In the genomic region with DNA sequence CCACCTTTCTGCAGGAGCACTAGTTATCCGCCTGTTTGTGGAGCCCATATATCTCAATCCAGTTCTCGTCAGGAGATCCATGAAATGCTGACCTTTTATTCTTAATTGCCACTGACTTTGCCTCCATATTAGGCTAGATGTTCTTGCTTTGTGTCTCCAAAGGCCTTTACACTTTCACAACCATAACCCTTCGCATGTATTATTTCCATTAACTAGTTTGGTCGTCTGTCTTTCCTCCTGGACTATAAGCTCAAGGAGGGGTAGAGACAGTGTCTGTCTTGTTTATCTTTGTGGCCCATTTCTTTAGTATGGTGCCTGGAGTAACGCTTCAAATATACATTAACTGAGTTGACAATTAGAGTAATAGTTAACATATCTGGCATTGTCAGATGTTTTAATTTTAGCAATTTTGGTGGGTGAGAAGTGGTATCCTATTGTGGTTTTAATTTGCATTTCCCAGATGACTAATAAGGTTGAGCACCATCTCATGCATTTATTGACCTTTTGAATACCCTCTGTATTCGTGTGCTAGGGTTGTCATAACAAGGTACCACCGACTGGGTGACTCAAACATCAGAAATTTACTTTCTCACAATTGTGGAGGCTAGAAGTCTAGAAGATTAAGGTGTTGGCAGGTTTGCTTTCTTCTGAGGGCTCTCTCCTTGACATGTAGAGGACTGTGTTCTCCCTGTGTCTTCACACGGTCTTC, we compare ENCODE assay signal across 8 cellular contexts. TPM values are rescaled to one million over a fixed set of nuclear protein-coding genes. Genes with fewer than 3 reads are reported as not detected.
DNase-seq lines count a peak whose midpoint lies in the region; ATAC-seq, FAIRE-seq and TF ChIP-seq lines count a peak whose summit lies in the region.

No MANE protein-coding gene starts in this region.

- peaks cover 9% of the 10 kb centered on the region for H3K4me1 Mint-ChIP-seq in astrocyte (ENCODE audit: low read depth, unreplicated experiment)

- H3K27ac ChIP-seq in astrocyte (ENCODE audit: low read depth, low read length): no peak overlapping the region
- H3K27ac ChIP-seq in adrenal gland: no peak overlapping the region

- H3K79me2 ChIP-seq in astrocyte (ENCODE audit: insufficient read depth, low read length): no peaks in the 10 kb centered on the region

- 85 to 91% (median 87%) methylated on average over 8 of the region's 8 CpGs for WGBS in adrenal gland, 4 donors

- H3K9me3 Mint-ChIP-seq in astrocyte (ENCODE audit: unreplicated experiment): peaks cover 2% of the 10 kb centered on the region

- H3K4me3 ChIP-seq in astrocyte (ENCODE audit: insufficient read depth, low read depth, low read length) (no peak overlapping the region), adrenal gland (no peak overlapping the region)

- H3K36me3 Mint-ChIP-seq in astrocyte (ENCODE audit: low read depth, unreplicated experiment): no peaks in the 10 kb centered on the region

- peak overlapping the region; percentile 55 for H3K27ac Mint-ChIP-seq in astrocyte (ENCODE audit: unreplicated experiment)

- H3K4me2 ChIP-seq in astrocyte (ENCODE audit: low read length): no peak overlapping the region

- no peak for TF ChIP-seq POLR2A in adrenal gland (IDR thresholded peaks at IDR 0.05)

- H3K4me1 ChIP-seq in astrocyte (ENCODE audit: insufficient read depth, low read length): no peaks in the 10 kb centered on the region
- H3K4me1 ChIP-seq in adrenal gland (replicated peaks in 1 of 2): no peaks in the 10 kb centered on the region

- DNase-seq in ELR (ENCODE audit: low read depth) (peak; percentile 56), astrocyte (ENCODE audit: low read depth) (peak; percentile 52), NCI-H526 (lab: John Stamatoyannopoulos, UW) (no peak), NCI-H2029 treated with DMSO at 0.1 percent for 48 hours (lab: John Stamatoyannopoulos, UW) (no peak), adrenal gland (no peak), germinal center (ENCODE audit: low spot score) (no peak)

- H4K20me1 ChIP-seq in astrocyte (ENCODE audit: insufficient read depth, low read length): no peaks in the 10 kb centered on the region

- peaks cover 2% of the 10 kb centered on the region for H3K27me3 Mint-ChIP-seq in astrocyte (ENCODE audit: low read depth, unreplicated experiment)

- H3K9me3 ChIP-seq in astrocyte (ENCODE audit: insufficient read depth, low read depth, low read length) (no peaks in the 10 kb centered on the region), adrenal gland (replicated peaks in 1 of 3) (no peaks in the 10 kb centered on the region)

- H3K4me3 Mint-ChIP-seq in astrocyte (ENCODE audit: unreplicated experiment): no peak overlapping the region

- no peak overlapping the region for H3K9ac ChIP-seq in astrocyte (ENCODE audit: low read length)

- TF ChIP-seq CTCF in astrocyte (IDR thresholded peaks at IDR 0.05; ENCODE audit: insufficient read depth, low read depth, low read length) (no peak), adrenal gland (IDR thresholded peaks at IDR 0.05) (no peak)

- no peak overlapping the region for H2AFZ ChIP-seq in astrocyte (ENCODE audit: low read depth, low read length)

- intact Hi-C loops in adrenal gland (cut with DNase I): no loop called here

- H3K36me3 ChIP-seq in astrocyte (ENCODE audit: insufficient read depth, low read length) (no peaks in the 10 kb centered on the region), adrenal gland (replicated peaks in 1 of 2) (no peaks in the 10 kb centered on the region)

- H3K27me3 ChIP-seq in astrocyte (ENCODE audit: insufficient read depth, low read length) (no peaks in the 10 kb centered on the region), adrenal gland (no peaks in the 10 kb centered on the region)

- peak; percentile 23 for FAIRE-seq in astrocyte (lab: Jason Lieb, UNC)

- ATAC-seq in GM19372 (IDR thresholded peaks at IDR 0.05; ENCODE audit: low read depth, unreplicated experiment): peak; percentile 69
- ATAC-seq in HG03135 (IDR thresholded peaks at IDR 0.05; ENCODE audit: unreplicated experiment): peak; percentile 91

RNA-seq across cellular contexts. Expression of gene IL12RB2, which starts 21.7 kb away (rescaled TPM):
- 0.11 TPM in 1 of 2 replicates, not detected in the other for total RNA-seq in astrocyte
- 1 to 10 TPM in 2 of 8 donors, under 1 TPM in 4, not detected in 2; 0.28 to 2.6 (median 0.71) TPM for total RNA-seq in adrenal gland
- under 1 TPM; 0.24 to 0.48 (median 0.34) TPM for polyA plus RNA-seq in adrenal gland

Comparison
In these comparisons a context has a peak if more than half of its experiments do, and no peak if none do; other contexts are left out.
1. DNase-seq: peak in ELR (single experiment) and astrocyte (single experiment); none in NCI-H526 (0 of 2), NCI-H2029 treated with DMSO at 0.1 percent for 48 hours (single experiment), adrenal gland (0 of 7) and germinal center (single experiment).